In genomic region chr6:32868257-32868788, GRCh38 we compare ENCODE assay signal across 8 cellular contexts. TPM values are rescaled to one million over a fixed set of nuclear protein-coding genes. Genes with fewer than 3 reads are reported as not detected.
DNase-seq lines count a peak whose midpoint lies in the region; ATAC-seq and TF ChIP-seq lines count a peak whose summit lies in the region.

No MANE protein-coding gene starts in this region.

- ATAC-seq in psoas muscle = peak; percentile 61 to 89 (median 74)

- H3K79me2 ChIP-seq in Loucy (ENCODE audit: insufficient read depth, low read length) = no peaks in the 10 kb centered on the region

- no peak overlapping the region for H3K27ac ChIP-seq in psoas muscle

- no peaks in the 10 kb centered on the region for H3K9me2 ChIP-seq in Loucy (replicated peaks; ENCODE audit: low read depth, low read length)

- peaks cover 10% of the 10 kb centered on the region for H3K36me3 Mint-ChIP-seq in activated naive CD4-positive, alpha-beta T cell treated with anti-CD3 and anti-CD28 coated beads, Interleukin-2, amount 10 ng/mL, durations not matched to agents 7 days and 5 days

- CTCF ChIA-PET in activated naive CD4-positive, alpha-beta T cell treated with anti-CD3 and anti-CD28 coated beads, Interleukin-2, amount 10 ng/mL, durations not matched to agents 7 days and 5 days (lab: Charles Lee) = interaction anchor here (0.7 to 10.0 kb wide), 45 partner anchors 9 to 455 kb away, joined by 3 to 184 read pairs (median 4); partner anchors contain the start of genes HLA-DMA, HLA-DMB, HLA-DQB1 and PSMB8

- no peak overlapping the region for H3K9ac ChIP-seq in Loucy (ENCODE audit: low read depth, low read length, poor library complexity, severe bottlenecking)

- intact Hi-C loops in head of caudate nucleus (cut with DNase I) (no loop called here), psoas muscle (cut with DNase I) (loop anchor here (1.0 to 5.0 kb wide), 4 partner anchors 30 to 456 kb away; partner anchors contain the start of gene TAP2 (in 1 of the 2))

- peak overlapping the region; percentile 64 for H3K4me2 ChIP-seq in Loucy (ENCODE audit: low read depth, low read length, poor library complexity, severe bottlenecking)

- H3K36me3 ChIP-seq in Loucy (ENCODE audit: insufficient read depth, low read length) = no peaks in the 10 kb centered on the region
- H3K36me3 ChIP-seq in psoas muscle (ENCODE audit: insufficient read depth in 1 of 2, low read depth in 1 of 2) = no peaks in the 10 kb centered on the region

- H3K4me3 ChIP-seq in Loucy (ENCODE audit: low read length, poor library complexity, severe bottlenecking) = peak overlapping the region; percentile 47
- H3K4me3 ChIP-seq in psoas muscle = no peak overlapping the region

- H4K20me1 ChIP-seq in Loucy (ENCODE audit: insufficient read depth, low read length, poor library complexity, severe bottlenecking) = no peaks in the 10 kb centered on the region

- 14 to 18% (median 16%) methylated on average over 5 of the region's 5 CpGs for WGBS in psoas muscle, 3 donors

- H3K4me1 ChIP-seq in Loucy (ENCODE audit: insufficient read depth, low read length, poor library complexity, severe bottlenecking) (peaks cover 31% of the 10 kb centered on the region), psoas muscle (no peaks in the 10 kb centered on the region)

- H3K27me3 ChIP-seq in Loucy (ENCODE audit: insufficient read depth, low read length, poor library complexity, severe bottlenecking) = no peaks in the 10 kb centered on the region
- peaks cover 0 to 3% (median 0%) of the 10 kb centered on the region in 3 donors for H3K27me3 ChIP-seq in psoas muscle (ENCODE audit: insufficient read depth in 3 of 3, low read length in 2 of 3)

- no peak overlapping the region for H3K4me3 Mint-ChIP-seq in activated naive CD4-positive, alpha-beta T cell treated with anti-CD3 and anti-CD28 coated beads, Interleukin-2, amount 10 ng/mL, durations not matched to agents 7 days and 5 days

- peaks cover 7% of the 10 kb centered on the region for H3K27me3 Mint-ChIP-seq in activated naive CD4-positive, alpha-beta T cell treated with anti-CD3 and anti-CD28 coated beads, Interleukin-2, amount 10 ng/mL, durations not matched to agents 7 days and 5 days

- H3K27ac Mint-ChIP-seq in activated naive CD4-positive, alpha-beta T cell treated with anti-CD3 and anti-CD28 coated beads, Interleukin-2, amount 10 ng/mL, durations not matched to agents 7 days and 5 days = no peak overlapping the region

- H3K9me3 ChIP-seq in Loucy (ENCODE audit: insufficient read depth, low read depth, low read length) (no peaks in the 10 kb centered on the region), psoas muscle (peaks cover 5% of the 10 kb centered on the region)

- no peaks in the 10 kb centered on the region for H3K9me3 Mint-ChIP-seq in activated naive CD4-positive, alpha-beta T cell treated with anti-CD3 and anti-CD28 coated beads, Interleukin-2, amount 10 ng/mL, durations not matched to agents 7 days and 5 days

- H3F3A ChIP-seq in Loucy (ENCODE audit: low read depth) = no peaks in the 10 kb centered on the region

- in situ Hi-C loops in G401 (cut with HindIII; ENCODE audit: low sequenced_read_pairs) = no loop called here

- DNase-seq in G401 (ENCODE audit: low spot score) = peak; percentile 84
- peak; percentile 50 for DNase-seq in SKM-1 treated with dmso at 0.1 percent for 144 hours (lab: John Stamatoyannopoulos, UW; ENCODE audit: unreplicated experiment)
- peak; percentile 91 for DNase-seq in activated naive CD4-positive, alpha-beta T cell treated with anti-CD3 and anti-CD28 coated beads, Interleukin-2, amount 10 ng/mL, durations not matched to agents 7 days and 5 days
- peak; percentile 53 to 95 (median 84) for DNase-seq in head of caudate nucleus
- DNase-seq in psoas muscle = peak; percentile 73 to 81
- no peak for DNase-seq in HuH-7.5 (ENCODE audit: low spot score)
- no peak for DNase-seq in GOT3 (lab: John Stamatoyannopoulos, UW)

- H3K4me1 Mint-ChIP-seq in activated naive CD4-positive, alpha-beta T cell treated with anti-CD3 and anti-CD28 coated beads, Interleukin-2, amount 10 ng/mL, durations not matched to agents 7 days and 5 days = peaks cover 35% of the 10 kb centered on the region

- TF ChIP-seq CTCF in Loucy (conservative IDR thresholded peaks at IDR 0.05; ENCODE audit: low read length) = peak; percentile 98
- TF ChIP-seq CTCF in psoas muscle (IDR thresholded peaks at IDR 0.05) = peak; percentile 94

- no peak overlapping the region for H2AFZ ChIP-seq in Loucy (ENCODE audit: low read length)

RNA-seq across cellular contexts. Expression of gene PSMB9, which starts 14.3 kb away (rescaled TPM):
- total RNA-seq in G401 (2014; rRNA removed; shearing (Covaris generic)) = 20.2 and 26.0 TPM in 2 replicates
- total RNA-seq in psoas muscle = 10 to 100 TPM in 2 of 4 donors, 1 to 10 TPM in 2; 6.6 to 10.5 (median 10.0) TPM
- 10 to 100 TPM in 2 of 3 donors, 1 to 10 TPM in 1; 8.0 to 18.0 (median 13.2) TPM for polyA plus RNA-seq in psoas muscle

RNA-seq across cellular contexts. Expression of gene TAP1, which starts 14.8 kb away (rescaled TPM):
- total RNA-seq in G401 (2014; rRNA removed; shearing (Covaris generic)) = 33.4 and 41.3 TPM in 2 replicates
- 10 to 100 TPM; 14.1 to 23.5 (median 16.8) TPM for total RNA-seq in psoas muscle
- polyA plus RNA-seq in psoas muscle = 10 to 100 TPM; 15.2 to 21.7 (median 17.7) TPM

RNA-seq across cellular contexts. Expression of gene PSMB8, which starts 24.5 kb away (rescaled TPM):
- total RNA-seq in G401 (2014; rRNA removed; shearing (Covaris generic)) = not detected in 2 replicates
- 10 to 100 TPM in 3 of 4 donors, 1 to 10 TPM in 1; 7.0 to 10.8 (median 10.2) TPM for total RNA-seq in psoas muscle
- 10 to 100 TPM in 2 of 3 donors, 1 to 10 TPM in 1; 7.7 to 19.2 (median 14.2) TPM for polyA plus RNA-seq in psoas muscle

RNA-seq across cellular contexts. Expression of gene TAP2, which starts 29.8 kb away (rescaled TPM):
- 8.9 and 14.5 TPM in 2 replicates for total RNA-seq in G401 (2014; rRNA removed; shearing (Covaris generic))
- total RNA-seq in psoas muscle = 10 to 100 TPM; 13.6 to 18.5 (median 16.5) TPM
- polyA plus RNA-seq in psoas muscle = 10 to 100 TPM in 1 of 3 donors, 1 to 10 TPM in 2; 7.6 to 16.6 (median 7.7) TPM

RNA-seq across cellular contexts. Expression of gene HLA-DOB, which starts 51.5 kb away (rescaled TPM):
- total RNA-seq in G401 (2014; rRNA removed; shearing (Covaris generic)) = not detected in 2 replicates
- under 1 TPM in 1 of 4 donors, not detected in 3; 0.21 TPM for total RNA-seq in psoas muscle
- under 1 TPM; 0.10 to 0.25 (median 0.18) TPM for polyA plus RNA-seq in psoas muscle

Comparison
In these comparisons a context has a peak if more than half of its experiments do, and no peak if none do; other contexts are left out.
1. DNase-seq: peak in G401 (single experiment), SKM-1 treated with dmso at 0.1 percent for 144 hours (single experiment), activated naive CD4-positive, alpha-beta T cell treated with anti-CD3 and anti-CD28 coated beads, Interleukin-2, amount 10 ng/mL, durations not matched to agents 7 days and 5 days (single experiment), head of caudate nucleus (42 of 42) and psoas muscle (2 of 2); none in HuH-7.5 (single experiment) and GOT3 (single experiment).